ENCODE assay signal across 8 cellular contexts in genomic region chr12:51886021-51886710, GRCh38. TPM values are rescaled to one million over a fixed set of nuclear protein-coding genes. Genes with fewer than 3 reads are reported as not detected.
DNase-seq lines count a peak whose midpoint lies in the region; ATAC-seq and TF ChIP-seq lines count a peak whose summit lies in the region.

No MANE protein-coding gene starts in this region.

- H3K36me3 ChIP-seq in BLaER1 treated with 17β-estradiol and CSF1 and Interleukin-3, amounts not matched to agents 10 nM and 100 nM, result peaks cover 0 to 17% (median 10%) of the 10 kb centered on the region in 11 experiments; a peak in 9 of 22 replicates
- H3K36me3 ChIP-seq in MG63 (no peaks in the 10 kb centered on the region), aorta (ENCODE audit: control insufficient read depth in 1 of 2, insufficient read depth in 2 of 2, low read length in 1 of 2) (no peaks in the 10 kb centered on the region)

- ATAC-seq in aorta (ENCODE audit: low FRiP score) (peak; percentile 92), HG03378 (IDR thresholded peaks at IDR 0.05; ENCODE audit: unreplicated experiment) (no peak)

- H4K20me1 ChIP-seq in BLaER1 treated with 17β-estradiol and CSF1 and Interleukin-3, amounts not matched to agents 10 nM and 100 nM, result no peaks in the 10 kb centered on the region

- peak; percentile 66 for DNase-seq in MG63
- peak; percentile 70 for DNase-seq in activated CD4-positive, alpha-beta memory T cell treated with anti-CD3 and anti-CD28 coated beads, Interleukin-2, amount 10 ng/mL, durations not matched to agents 7 days and 5 days
- DNase-seq in fibroblast of gingiva (ENCODE audit: low read depth), result peak; percentile 99
- DNase-seq in neural crest cell (ENCODE audit: low read depth, low spot score), result no peak
- peak in 1 of 2 donors; percentile 91 for DNase-seq in aorta
- no peak for DNase-seq in HuH-7 (ENCODE audit: low spot score)

- H3K27me3 ChIP-seq in BLaER1 treated with 17β-estradiol and CSF1 and Interleukin-3, amounts not matched to agents 10 nM and 100 nM, result no peaks in the 10 kb centered on the region
- H3K27me3 ChIP-seq in MG63 (no peaks in the 10 kb centered on the region), aorta (ENCODE audit: control insufficient read depth in 1 of 2, insufficient read depth in 2 of 2, low read length in 1 of 2) (no peaks in the 10 kb centered on the region)

- H3K4me3 Mint-ChIP-seq in activated CD4-positive, alpha-beta memory T cell treated with anti-CD3 and anti-CD28 coated beads, Interleukin-2, amount 10 ng/mL, durations not matched to agents 7 days and 5 days, result no peak overlapping the region
- H3K4me3 Mint-ChIP-seq in neural crest cell, result no peak overlapping the region

- 50 to 51% methylated on average over 10 of the region's 10 CpGs for WGBS in aorta, 2 donors

- POLR2A ChIA-PET in activated CD4-positive, alpha-beta memory T cell treated with anti-CD3 and anti-CD28 coated beads, Interleukin-2, amount 10 ng/mL, durations not matched to agents 7 days and 5 days (lab: Charles Lee), result interaction anchor here (1.0 to 1.3 kb wide), 6 partner anchors 11 to 1120 kb away, joined by 3 to 5 read pairs (median 4); partner anchors contain the start of genes EIF4B and NR4A1

- H3K4me3 ChIP-seq in BLaER1 treated with 17β-estradiol and CSF1 and Interleukin-3, amounts not matched to agents 10 nM and 100 nM, result peak overlapping the region in 9 of 10 experiments; percentile 27 to 64 (median 50); a peak in 15 of 20 replicates
- no peak overlapping the region for H3K4me3 ChIP-seq in MG63
- H3K4me3 ChIP-seq in aorta (ENCODE audit: low read length in 2 of 2), result no peak overlapping the region

- intact Hi-C loops in aorta (cut with DNase I), result no loop called here

- CTCF ChIA-PET in activated CD4-positive, alpha-beta memory T cell treated with anti-CD3 and anti-CD28 coated beads, Interleukin-2, amount 10 ng/mL, durations not matched to agents 7 days and 5 days (lab: Charles Lee), result interaction anchor here (0.7 to 2.3 kb wide), 17 partner anchors 11 to 146 kb away, joined by 3 to 17 read pairs (median 4); no protein-coding TSS in a partner anchor

- peaks cover 8% of the 10 kb centered on the region for H3K36me3 Mint-ChIP-seq in activated CD4-positive, alpha-beta memory T cell treated with anti-CD3 and anti-CD28 coated beads, Interleukin-2, amount 10 ng/mL, durations not matched to agents 7 days and 5 days (ENCODE audit: low read depth)
- H3K36me3 Mint-ChIP-seq in neural crest cell (ENCODE audit: low read depth), result no peaks in the 10 kb centered on the region

- peak overlapping the region; percentile 61 to 83 (median 76); a peak in 21 of 22 replicates for H3K9ac ChIP-seq in BLaER1 treated with 17β-estradiol and CSF1 and Interleukin-3, amounts not matched to agents 10 nM and 100 nM

- H3K9me3 ChIP-seq in BLaER1 treated with 17β-estradiol and CSF1 and Interleukin-3, amounts not matched to agents 10 nM and 100 nM (replicated peaks in 1 of 11), result peaks cover 12 to 40% (median 18%) of the 10 kb centered on the region in 11 experiments
- no peaks in the 10 kb centered on the region for H3K9me3 ChIP-seq in MG63
- H3K9me3 ChIP-seq in aorta (ENCODE audit: control insufficient read depth, low read length), result no peaks in the 10 kb centered on the region

- H3K27ac ChIP-seq in BLaER1 treated with 17β-estradiol and CSF1 and Interleukin-3, amounts not matched to agents 10 nM and 100 nM, result peak overlapping the region; percentile 58 to 96 (median 91)
- H3K27ac ChIP-seq in aorta (ENCODE audit: low read depth in 1 of 2, low read length in 2 of 2), result no peak overlapping the region

- peaks cover 48 to 92% (median 90%) of the 10 kb centered on the region in 10 experiments for H3K4me1 ChIP-seq in BLaER1 treated with 17β-estradiol and CSF1 and Interleukin-3, amounts not matched to agents 10 nM and 100 nM
- no peaks in the 10 kb centered on the region for H3K4me1 ChIP-seq in aorta (ENCODE audit: control insufficient read depth in 1 of 2, insufficient read depth in 2 of 2, low read length in 2 of 2)

- peak overlapping the region; percentile 78 to 95 (median 85) for H3K4me2 ChIP-seq in BLaER1 treated with 17β-estradiol and CSF1 and Interleukin-3, amounts not matched to agents 10 nM and 100 nM

- H3K27ac Mint-ChIP-seq in activated CD4-positive, alpha-beta memory T cell treated with anti-CD3 and anti-CD28 coated beads, Interleukin-2, amount 10 ng/mL, durations not matched to agents 7 days and 5 days, result peak overlapping the region; percentile 78
- peak overlapping the region; percentile 29 for H3K27ac Mint-ChIP-seq in neural crest cell (ENCODE audit: unreplicated experiment)

- peaks cover 2% of the 10 kb centered on the region for H3K27me3 Mint-ChIP-seq in activated CD4-positive, alpha-beta memory T cell treated with anti-CD3 and anti-CD28 coated beads, Interleukin-2, amount 10 ng/mL, durations not matched to agents 7 days and 5 days
- peaks cover 4% of the 10 kb centered on the region for H3K27me3 Mint-ChIP-seq in neural crest cell (ENCODE audit: low read depth)

- H3K9me3 Mint-ChIP-seq in activated CD4-positive, alpha-beta memory T cell treated with anti-CD3 and anti-CD28 coated beads, Interleukin-2, amount 10 ng/mL, durations not matched to agents 7 days and 5 days, result peaks cover 7% of the 10 kb centered on the region
- H3K9me3 Mint-ChIP-seq in neural crest cell, result no peaks in the 10 kb centered on the region

- peaks cover 24% of the 10 kb centered on the region for H3K4me1 Mint-ChIP-seq in activated CD4-positive, alpha-beta memory T cell treated with anti-CD3 and anti-CD28 coated beads, Interleukin-2, amount 10 ng/mL, durations not matched to agents 7 days and 5 days
- H3K4me1 Mint-ChIP-seq in neural crest cell, result peaks cover 14% of the 10 kb centered on the region

- TF ChIP-seq CTCF in neural crest cell (conservative IDR thresholded peaks at IDR 0.05), result no peak

RNA-seq across cellular contexts. Expression of gene ANKRD33, which starts 1.7 kb away (rescaled TPM):
- not detected in 2 replicates for total RNA-seq in MG63 (2014; rRNA removed; shearing (Covaris generic); ENCODE audit: low replicate concordance)
- total RNA-seq in activated CD4-positive, alpha-beta memory T cell treated with anti-CD3 and anti-CD28 coated beads, Interleukin-2, amount 10 ng/mL, durations not matched to agents 7 days and 5 days, result not detected
- total RNA-seq in neural crest cell, result not detected in 2 replicates
- total RNA-seq in aorta, result under 1 TPM in 1 of 2 donors, not detected in 1; 0.54 TPM
- polyA plus RNA-seq in aorta, result not detected

RNA-seq across cellular contexts. Expression of gene ACVRL1, which starts 21.1 kb away (rescaled TPM):
- total RNA-seq in MG63 (2014; rRNA removed; shearing (Covaris generic); ENCODE audit: low replicate concordance), result 0.52 and 1.4 TPM in 2 replicates
- not detected for total RNA-seq in activated CD4-positive, alpha-beta memory T cell treated with anti-CD3 and anti-CD28 coated beads, Interleukin-2, amount 10 ng/mL, durations not matched to agents 7 days and 5 days
- 0.14 and 0.49 TPM in 2 replicates for total RNA-seq in neural crest cell
- 10 to 100 TPM; 53.6 to 96.9 TPM for total RNA-seq in aorta
- 10 to 100 TPM in 1 of 2 donors, 1 to 10 TPM in 1; 3.4 to 13.5 TPM for polyA plus RNA-seq in aorta

RNA-seq across cellular contexts. Expression of gene FIGNL2, which starts 37.6 kb away (rescaled TPM):
- 0.10 and 0.67 TPM in 2 replicates for total RNA-seq in MG63 (2014; rRNA removed; shearing (Covaris generic); ENCODE audit: low replicate concordance)
- total RNA-seq in activated CD4-positive, alpha-beta memory T cell treated with anti-CD3 and anti-CD28 coated beads, Interleukin-2, amount 10 ng/mL, durations not matched to agents 7 days and 5 days, result under 1 TPM; 0.23 to 0.33 TPM
- total RNA-seq in neural crest cell (38.0 and 39.7 TPM in 2 replicates), aorta (1 to 10 TPM; 1.0 to 2.1 TPM)
- polyA plus RNA-seq in aorta, result under 1 TPM in 1 of 2 donors, not detected in 1; 0.08 TPM

Comparison
In these comparisons a context has a peak if more than half of its experiments do, and no peak if none do; other contexts are left out.
1. H3K27ac ChIP-seq: peak in BLaER1 treated with 17β-estradiol and CSF1 and Interleukin-3, amounts not matched to agents 10 nM and 100 nM (11 of 11); none in aorta (0 of 2).
2. H3K4me3 ChIP-seq: peak in BLaER1 treated with 17β-estradiol and CSF1 and Interleukin-3, amounts not matched to agents 10 nM and 100 nM (9 of 10); none in MG63 (single experiment) and aorta (0 of 2).
3. DNase-seq: peak in MG63 (single experiment), activated CD4-positive, alpha-beta memory T cell treated with anti-CD3 and anti-CD28 coated beads, Interleukin-2, amount 10 ng/mL, durations not matched to agents 7 days and 5 days (single experiment) and fibroblast of gingiva (single experiment); none in neural crest cell (single experiment) and HuH-7 (single experiment).
4. RNA of gene ACVRL1, which starts 21.1 kb away (total RNA-seq): 53.6 to 96.9 TPM in aorta; 0.52 to 1.4 TPM in MG63, 0.14 to 0.49 TPM in neural crest cell and not detected in activated CD4-positive, alpha-beta memory T cell treated with anti-CD3 and anti-CD28 coated beads, Interleukin-2, amount 10 ng/mL, durations not matched to agents 7 days and 5 days; every median in the first group is over 10 times any median in the second.
5. RNA of gene FIGNL2, which starts 37.6 kb away (total RNA-seq): 38.0 to 39.7 TPM in neural crest cell; 1.0 to 2.1 TPM in aorta, 0.23 to 0.33 TPM in activated CD4-positive, alpha-beta memory T cell treated with anti-CD3 and anti-CD28 coated beads, Interleukin-2, amount 10 ng/mL, durations not matched to agents 7 days and 5 days and 0.10 to 0.67 TPM in MG63; every median in the first group is over 10 times any median in the second.